In the genomic region with DNA sequence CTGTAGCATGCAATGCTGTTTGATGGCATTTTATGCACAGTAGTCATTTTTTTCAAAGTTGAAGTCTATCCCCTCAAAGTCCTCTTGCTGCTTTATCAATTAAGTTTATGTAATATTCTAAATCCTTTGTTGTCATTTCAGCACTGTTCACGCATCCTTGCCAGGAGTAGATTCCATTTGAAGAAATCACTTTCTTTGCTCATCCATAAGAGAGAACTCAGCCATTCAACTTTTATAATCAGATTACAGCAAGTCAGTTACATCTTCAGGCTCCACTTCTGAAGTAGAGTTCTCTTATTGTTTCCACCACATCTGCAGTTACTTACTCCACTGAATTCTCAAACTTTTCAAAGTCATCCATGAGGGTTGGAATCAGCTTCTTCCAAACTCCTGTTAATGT, we compare ENCODE assay signal across 1 cellular context.
TF ChIP-seq lines count a peak whose summit lies in the region.

No MANE protein-coding gene starts in this region.

TF ChIP-seq in SK-N-SH treated with all-trans-retinoic acid at 6 μM for 48 hours, 23 proteins besides CTCF, POLR2A, EP300 and RAD21 (continued from another document):
- TF ChIP-seq ZNF70 (CRISPR knock-in tag; IDR thresholded peaks at IDR 0.05) (no peak), ZNF8 (CRISPR knock-in tag; IDR thresholded peaks at IDR 0.05) (no peak), ARNTL (CRISPR knock-in tag; IDR thresholded peaks at IDR 0.05; ENCODE audit: borderline replicate concordance, low read depth) (no peak), PPARA (CRISPR knock-in tag; IDR thresholded peaks at IDR 0.05; ENCODE audit: borderline replicate concordance) (no peak), ZNF565 (CRISPR knock-in tag; conservative IDR thresholded peaks at IDR 0.05; ENCODE audit: low read depth) (no peak), ESRRG (CRISPR knock-in tag; IDR thresholded peaks at IDR 0.05) (no peak), ZFP3 (CRISPR knock-in tag; IDR thresholded peaks at IDR 0.05) (no peak)
- TF ChIP-seq, protein P1, sequence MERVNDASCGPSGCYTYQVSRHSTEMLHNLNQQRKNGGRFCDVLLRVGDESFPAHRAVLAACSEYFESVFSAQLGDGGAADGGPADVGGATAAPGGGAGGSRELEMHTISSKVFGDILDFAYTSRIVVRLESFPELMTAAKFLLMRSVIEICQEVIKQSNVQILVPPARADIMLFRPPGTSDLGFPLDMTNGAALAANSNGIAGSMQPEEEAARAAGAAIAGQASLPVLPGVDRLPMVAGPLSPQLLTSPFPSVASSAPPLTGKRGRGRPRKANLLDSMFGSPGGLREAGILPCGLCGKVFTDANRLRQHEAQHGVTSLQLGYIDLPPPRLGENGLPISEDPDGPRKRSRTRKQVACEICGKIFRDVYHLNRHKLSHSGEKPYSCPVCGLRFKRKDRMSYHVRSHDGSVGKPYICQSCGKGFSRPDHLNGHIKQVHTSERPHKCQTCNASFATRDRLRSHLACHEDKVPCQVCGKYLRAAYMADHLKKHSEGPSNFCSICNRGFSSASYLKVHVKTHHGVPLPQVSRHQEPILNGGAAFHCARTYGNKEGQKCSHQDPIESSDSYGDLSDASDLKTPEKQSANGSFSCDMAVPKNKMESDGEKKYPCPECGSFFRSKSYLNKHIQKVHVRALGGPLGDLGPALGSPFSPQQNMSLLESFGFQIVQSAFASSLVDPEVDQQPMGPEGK (CRISPR knock-in tag; IDR thresholded peaks at IDR 0.05; ENCODE audit: borderline replicate concordance): no peak
- TF ChIP-seq, protein P2, sequence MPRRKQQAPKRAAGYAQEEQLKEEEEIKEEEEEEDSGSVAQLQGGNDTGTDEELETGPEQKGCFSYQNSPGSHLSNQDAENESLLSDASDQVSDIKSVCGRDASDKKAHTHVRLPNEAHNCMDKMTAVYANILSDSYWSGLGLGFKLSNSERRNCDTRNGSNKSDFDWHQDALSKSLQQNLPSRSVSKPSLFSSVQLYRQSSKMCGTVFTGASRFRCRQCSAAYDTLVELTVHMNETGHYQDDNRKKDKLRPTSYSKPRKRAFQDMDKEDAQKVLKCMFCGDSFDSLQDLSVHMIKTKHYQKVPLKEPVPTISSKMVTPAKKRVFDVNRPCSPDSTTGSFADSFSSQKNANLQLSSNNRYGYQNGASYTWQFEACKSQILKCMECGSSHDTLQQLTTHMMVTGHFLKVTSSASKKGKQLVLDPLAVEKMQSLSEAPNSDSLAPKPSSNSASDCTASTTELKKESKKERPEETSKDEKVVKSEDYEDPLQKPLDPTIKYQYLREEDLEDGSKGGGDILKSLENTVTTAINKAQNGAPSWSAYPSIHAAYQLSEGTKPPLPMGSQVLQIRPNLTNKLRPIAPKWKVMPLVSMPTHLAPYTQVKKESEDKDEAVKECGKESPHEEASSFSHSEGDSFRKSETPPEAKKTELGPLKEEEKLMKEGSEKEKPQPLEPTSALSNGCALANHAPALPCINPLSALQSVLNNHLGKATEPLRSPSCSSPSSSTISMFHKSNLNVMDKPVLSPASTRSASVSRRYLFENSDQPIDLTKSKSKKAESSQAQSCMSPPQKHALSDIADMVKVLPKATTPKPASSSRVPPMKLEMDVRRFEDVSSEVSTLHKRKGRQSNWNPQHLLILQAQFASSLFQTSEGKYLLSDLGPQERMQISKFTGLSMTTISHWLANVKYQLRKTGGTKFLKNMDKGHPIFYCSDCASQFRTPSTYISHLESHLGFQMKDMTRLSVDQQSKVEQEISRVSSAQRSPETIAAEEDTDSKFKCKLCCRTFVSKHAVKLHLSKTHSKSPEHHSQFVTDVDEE (CRISPR knock-in tag; IDR thresholded peaks at IDR 0.05): no peak
